1 cellular context compared by ENCODE assay signal in the genomic region with DNA sequence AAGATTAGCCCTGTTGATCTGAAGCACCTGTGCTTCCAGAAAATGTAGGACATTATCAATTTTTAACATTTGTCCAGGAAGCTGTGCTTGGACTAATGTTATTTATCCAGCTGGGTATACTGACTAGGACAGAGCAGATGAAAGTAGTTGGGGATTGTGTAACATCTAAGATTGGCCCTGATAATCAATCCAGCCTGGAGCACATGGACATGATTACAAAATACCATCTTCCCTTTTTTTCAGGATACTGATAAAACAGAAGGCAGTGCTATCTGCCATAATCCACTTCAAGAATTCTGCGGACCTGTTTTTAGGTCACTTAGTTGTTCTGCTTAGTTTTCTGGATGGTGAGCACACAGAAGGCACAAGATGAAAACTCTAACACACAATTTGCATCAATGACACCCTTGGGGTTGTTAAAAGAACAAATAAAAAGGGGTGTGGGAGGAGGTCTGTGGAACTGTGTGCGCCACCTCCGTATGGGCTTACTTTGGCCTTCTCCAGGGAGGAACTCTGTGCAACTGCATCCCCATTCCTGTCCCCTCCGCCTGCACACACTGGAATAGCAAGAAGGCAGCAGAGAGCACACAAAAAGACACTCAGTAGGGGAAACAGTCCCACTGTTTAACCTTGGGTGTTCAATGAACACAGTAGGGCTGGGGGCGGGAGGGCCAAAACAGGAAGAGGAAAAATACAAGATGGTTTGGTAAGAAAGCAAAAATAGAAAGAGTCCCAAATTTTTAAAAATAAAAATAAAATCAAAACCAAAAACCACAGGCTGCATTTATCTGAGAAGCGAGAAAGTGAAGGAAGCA.
TF ChIP-seq lines count a peak whose summit lies in the region.

No MANE protein-coding gene starts in this region.

TF ChIP-seq in HepG2, 621 proteins besides CTCF, POLR2A, EP300 and RAD21 (continued from another document):
- TF ChIP-seq, protein P1, sequence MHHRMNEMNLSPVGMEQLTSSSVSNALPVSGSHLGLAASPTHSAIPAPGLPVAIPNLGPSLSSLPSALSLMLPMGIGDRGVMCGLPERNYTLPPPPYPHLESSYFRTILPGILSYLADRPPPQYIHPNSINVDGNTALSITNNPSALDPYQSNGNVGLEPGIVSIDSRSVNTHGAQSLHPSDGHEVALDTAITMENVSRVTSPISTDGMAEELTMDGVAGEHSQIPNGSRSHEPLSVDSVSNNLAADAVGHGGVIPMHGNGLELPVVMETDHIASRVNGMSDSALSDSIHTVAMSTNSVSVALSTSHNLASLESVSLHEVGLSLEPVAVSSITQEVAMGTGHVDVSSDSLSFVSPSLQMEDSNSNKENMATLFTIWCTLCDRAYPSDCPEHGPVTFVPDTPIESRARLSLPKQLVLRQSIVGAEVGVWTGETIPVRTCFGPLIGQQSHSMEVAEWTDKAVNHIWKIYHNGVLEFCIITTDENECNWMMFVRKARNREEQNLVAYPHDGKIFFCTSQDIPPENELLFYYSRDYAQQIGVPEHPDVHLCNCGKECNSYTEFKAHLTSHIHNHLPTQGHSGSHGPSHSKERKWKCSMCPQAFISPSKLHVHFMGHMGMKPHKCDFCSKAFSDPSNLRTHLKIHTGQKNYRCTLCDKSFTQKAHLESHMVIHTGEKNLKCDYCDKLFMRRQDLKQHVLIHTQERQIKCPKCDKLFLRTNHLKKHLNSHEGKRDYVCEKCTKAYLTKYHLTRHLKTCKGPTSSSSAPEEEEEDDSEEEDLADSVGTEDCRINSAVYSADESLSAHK (CRISPR knock-in tag; IDR thresholded peaks at IDR 0.05; ENCODE audit: borderline replicate concordance) = no peak
- TF ChIP-seq PAXIP1 (CRISPR knock-in tag; conservative IDR thresholded peaks at IDR 0.05) (peak; percentile 92), FOXK1 (CRISPR knock-in tag; IDR thresholded peaks at IDR 0.05; ENCODE audit: borderline replicate concordance, low read depth) (peak; percentile 73), IKZF1 (IDR thresholded peaks at IDR 0.05) (no peak), REST (IDR thresholded peaks at IDR 0.05; ENCODE audit: borderline replicate concordance in 1 of 2, low read depth in 1 of 2, low read length in 2 of 2) (0 out of 4 replicates have a peak, but pooled peaks of 1 of the 2 experiments have one; percentile 18), ZSCAN30 (CRISPR knock-in tag; IDR thresholded peaks at IDR 0.05) (0 out of 2 replicates have a peak, but pooled peaks have one; percentile 58), CENPX (CRISPR knock-in tag; IDR thresholded peaks at IDR 0.05) (no peak), THRA (CRISPR knock-in tag; IDR thresholded peaks at IDR 0.05; ENCODE audit: borderline replicate concordance) (peak; percentile 80), SOX5 (CRISPR knock-in tag; IDR thresholded peaks at IDR 0.05; ENCODE audit: borderline replicate concordance) (peak; percentile 88), BRCA1 (CRISPR knock-in tag; IDR thresholded peaks at IDR 0.05) (no peak), PBX2 (CRISPR knock-in tag; IDR thresholded peaks at IDR 0.05) (no peak)
- TF ChIP-seq, protein P2, sequence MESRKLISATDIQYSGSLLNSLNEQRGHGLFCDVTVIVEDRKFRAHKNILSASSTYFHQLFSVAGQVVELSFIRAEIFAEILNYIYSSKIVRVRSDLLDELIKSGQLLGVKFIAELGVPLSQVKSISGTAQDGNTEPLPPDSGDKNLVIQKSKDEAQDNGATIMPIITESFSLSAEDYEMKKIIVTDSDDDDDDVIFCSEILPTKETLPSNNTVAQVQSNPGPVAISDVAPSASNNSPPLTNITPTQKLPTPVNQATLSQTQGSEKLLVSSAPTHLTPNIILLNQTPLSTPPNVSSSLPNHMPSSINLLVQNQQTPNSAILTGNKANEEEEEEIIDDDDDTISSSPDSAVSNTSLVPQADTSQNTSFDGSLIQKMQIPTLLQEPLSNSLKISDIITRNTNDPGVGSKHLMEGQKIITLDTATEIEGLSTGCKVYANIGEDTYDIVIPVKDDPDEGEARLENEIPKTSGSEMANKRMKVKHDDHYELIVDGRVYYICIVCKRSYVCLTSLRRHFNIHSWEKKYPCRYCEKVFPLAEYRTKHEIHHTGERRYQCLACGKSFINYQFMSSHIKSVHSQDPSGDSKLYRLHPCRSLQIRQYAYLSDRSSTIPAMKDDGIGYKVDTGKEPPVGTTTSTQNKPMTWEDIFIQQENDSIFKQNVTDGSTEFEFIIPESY (CRISPR knock-in tag; IDR thresholded peaks at IDR 0.05) = no peak
- TF ChIP-seq, protein P3, sequence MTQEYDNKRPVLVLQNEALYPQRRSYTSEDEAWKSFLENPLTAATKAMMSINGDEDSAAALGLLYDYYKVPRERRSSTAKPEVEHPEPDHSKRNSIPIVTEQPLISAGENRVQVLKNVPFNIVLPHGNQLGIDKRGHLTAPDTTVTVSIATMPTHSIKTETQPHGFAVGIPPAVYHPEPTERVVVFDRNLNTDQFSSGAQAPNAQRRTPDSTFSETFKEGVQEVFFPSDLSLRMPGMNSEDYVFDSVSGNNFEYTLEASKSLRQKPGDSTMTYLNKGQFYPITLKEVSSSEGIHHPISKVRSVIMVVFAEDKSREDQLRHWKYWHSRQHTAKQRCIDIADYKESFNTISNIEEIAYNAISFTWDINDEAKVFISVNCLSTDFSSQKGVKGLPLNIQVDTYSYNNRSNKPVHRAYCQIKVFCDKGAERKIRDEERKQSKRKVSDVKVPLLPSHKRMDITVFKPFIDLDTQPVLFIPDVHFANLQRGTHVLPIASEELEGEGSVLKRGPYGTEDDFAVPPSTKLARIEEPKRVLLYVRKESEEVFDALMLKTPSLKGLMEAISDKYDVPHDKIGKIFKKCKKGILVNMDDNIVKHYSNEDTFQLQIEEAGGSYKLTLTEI (CRISPR knock-in tag; conservative IDR thresholded peaks at IDR 0.05) = no peak
